Comparison of ENCODE assay signal across 14 cellular contexts in genomic region chr2:18910843-18911242, GRCh38.
DNase-seq lines count a peak whose midpoint lies in the region; FAIRE-seq and TF ChIP-seq lines count a peak whose summit lies in the region.
"Had no signal": no experiment of that assay in that cellular context is flagged by ENCODE, and none has a peak within 500 bp of the region (broad histone marks: within the 10 kb centered on the region; RNA-seq: fewer than 3 reads in every experiment).

No MANE protein-coding gene starts in this region.

- no peak for TF ChIP-seq POLR2A in adrenal gland (IDR thresholded peaks at IDR 0.05)

- H3K4me3 ChIP-seq in SJCRH30 (no peak overlapping the region), fibroblast of pulmonary artery (replicated peaks; ENCODE audit: low read depth, low read length) (no peak overlapping the region), skeletal muscle cell (ENCODE audit: low read depth, low read length) (no peak overlapping the region), adrenal gland (no peak overlapping the region)
- H3K4me3 ChIP-seq: thoracic aorta had no signal

- intact Hi-C loops in adrenal gland (cut with DNase I), result no loop called here

- TF ChIP-seq CTCF in fibroblast of pulmonary artery (IDR thresholded peaks at IDR 0.05; ENCODE audit: low read length, missing control alignments), result no peak
- no peak for TF ChIP-seq CTCF in adrenal gland (IDR thresholded peaks at IDR 0.05)

- WGBS in adrenal gland, 4 donors, result 62 to 74% (median 67%) methylated on average over 4 of the region's 4 CpGs

- DNase-seq in GM18507 (ENCODE audit: extremely low spot score, insufficient read length, low read depth) (no peak), SJCRH30 (peak; percentile 6 to 13), fibroblast of pulmonary artery (ENCODE audit: low read depth) (peak; percentile 55), skeletal muscle cell (ENCODE audit: low read depth) (peak; percentile 90), adrenal gland (no peak), superior temporal gyrus (ENCODE audit: extremely low spot score) (no peak), cerebellar cortex (ENCODE audit: low spot score) (no peak)
- DNase-seq in stimulated activated naive CD4-positive, alpha-beta T cell (lab: John Stamatoyannopoulos, UW), result no peak
- DNase-seq: activated CD4-positive, alpha-beta T cell treated with anti-CD3 and anti-CD28 coated beads for 1 hour; activated naive CD4-positive, alpha-beta T cell; immature natural killer cell; SHP77 treated with DMSO at 0.1 percent for 48 hours; stimulated activated CD4-positive, alpha-beta T cell treated with anti-CD3 and anti-CD28 coated beads, Interleukin-4, amount 100 ng/mL, for 4 hours had no signal

- H3K27me3 ChIP-seq in SJCRH30 (no peaks in the 10 kb centered on the region), adrenal gland (no peaks in the 10 kb centered on the region)

- H3K27ac ChIP-seq in SJCRH30, result no peak overlapping the region
- H3K27ac ChIP-seq in adrenal gland, result no peak overlapping the region
- H3K27ac ChIP-seq: thoracic aorta had no signal

- H3K9me3 ChIP-seq in SJCRH30 (replicated peaks) (no peaks in the 10 kb centered on the region), adrenal gland (replicated peaks in 1 of 3) (no peaks in the 10 kb centered on the region)
- H3K9me3 ChIP-seq: thoracic aorta had no signal

- H3K4me1 ChIP-seq in SJCRH30 (0 out of 2 replicates have a peak, but pooled peaks cover 3% of the 10 kb centered on the region), adrenal gland (replicated peaks in 1 of 2) (no peaks in the 10 kb centered on the region)

- peak; percentile 21 for FAIRE-seq in GM18507 (lab: Jason Lieb, UNC)

- no peaks in the 10 kb centered on the region for H3K36me3 ChIP-seq in SJCRH30
- no peaks in the 10 kb centered on the region for H3K36me3 ChIP-seq in adrenal gland (replicated peaks in 1 of 2)
- H3K36me3 ChIP-seq: thoracic aorta had no signal

Comparison
In these comparisons a context has a peak if more than half of its experiments do, and no peak if none do; other contexts are left out.
1. DNase-seq: peak in SJCRH30 (2 of 2), fibroblast of pulmonary artery (single experiment) and skeletal muscle cell (single experiment); none in GM18507 (single experiment), stimulated activated naive CD4-positive, alpha-beta T cell (0 of 6), adrenal gland (0 of 7), superior temporal gyrus (single experiment) and cerebellar cortex (single experiment).